In genomic region chr13:51825165-51825592, GRCh38 we compare ENCODE assay signal across 11 cellular contexts. TPM values are rescaled to one million over a fixed set of nuclear protein-coding genes. Genes with fewer than 3 reads are reported as not detected.
DNase-seq lines count a peak whose midpoint lies in the region; ATAC-seq and TF ChIP-seq lines count a peak whose summit lies in the region.
"Had no signal": no experiment of that assay in that cellular context is flagged by ENCODE, and none has a peak within 500 bp of the region (broad histone marks: within the 10 kb centered on the region; RNA-seq: fewer than 3 reads in every experiment).

No MANE protein-coding gene starts in this region.

- H3K27me3 Mint-ChIP-seq in activated naive CD4-positive, alpha-beta T cell treated with anti-CD3 and anti-CD28 coated beads, Interleukin-2, amount 50 U/mL, for 24 hours: no peaks in the 10 kb centered on the region
- no peaks in the 10 kb centered on the region for H3K27me3 Mint-ChIP-seq in T-cell

- H3K36me3 Mint-ChIP-seq in activated naive CD4-positive, alpha-beta T cell treated with anti-CD3 and anti-CD28 coated beads, Interleukin-2, amount 50 U/mL, for 24 hours: no peaks in the 10 kb centered on the region
- H3K36me3 Mint-ChIP-seq in T-cell: no peaks in the 10 kb centered on the region

- POLR2A ChIA-PET in T-cell (lab: Charles Lee): interaction anchor here (1.0 to 1.7 kb wide), 4 partner anchors 9 to 372 kb away, joined by 3 to 13 read pairs (median 5); partner anchors contain the start of gene INTS6 (in 1 of the 2)

- H3K4me1 ChIP-seq in upper lobe of left lung (peaks cover 0 to 33% (median 13%) of the 10 kb centered on the region in 4 donors), ascending aorta (no peaks in the 10 kb centered on the region)

- peak overlapping the region; percentile 49 to 82 (median 68) for H3K27ac ChIP-seq in upper lobe of left lung
- H3K27ac ChIP-seq in ascending aorta: no peak overlapping the region
- H3K27ac ChIP-seq: VCaP had no signal

- ATAC-seq in T-cell (replicated peaks in 1 of 4) (peak; percentile 71 to 73 (median 73)), upper lobe of left lung (ENCODE audit: low FRiP score in 2 of 2) (peak in 1 of 2 donors; percentile 41), HG03039 (IDR thresholded peaks at IDR 0.05; ENCODE audit: unreplicated experiment) (no peak)

- no peaks in the 10 kb centered on the region for H3K9me3 Mint-ChIP-seq in activated naive CD4-positive, alpha-beta T cell treated with anti-CD3 and anti-CD28 coated beads, Interleukin-2, amount 50 U/mL, for 24 hours
- H3K9me3 Mint-ChIP-seq in T-cell: no peaks in the 10 kb centered on the region
- H3K9me3 Mint-ChIP-seq: dendritic cell treated with granulocyte-macrophage colony-stimulating factor and Interleukin-4, amounts not matched to agents 40 ng/mL and 50 ng/mL, for 4 days had no signal

- intact Hi-C loops in ascending aorta (cut with DNase I): no loop called here

- peaks cover 94% of the 10 kb centered on the region for H3K4me1 Mint-ChIP-seq in activated naive CD4-positive, alpha-beta T cell treated with anti-CD3 and anti-CD28 coated beads, Interleukin-2, amount 50 U/mL, for 24 hours
- H3K4me1 Mint-ChIP-seq in T-cell: peaks cover 86 to 97% (median 92%) of the 10 kb centered on the region in 3 donors

- CTCF ChIA-PET in T-cell (lab: Charles Lee): interaction anchor here (1.1 to 5.2 kb wide), 4 partner anchors 9 to 25 kb away, joined by 3 to 59 read pairs (median 24); no protein-coding TSS in a partner anchor

- H3K27ac Mint-ChIP-seq in activated naive CD4-positive, alpha-beta T cell treated with anti-CD3 and anti-CD28 coated beads, Interleukin-2, amount 50 U/mL, for 24 hours: peak overlapping the region; percentile 99
- peak overlapping the region; percentile 94 to 96 for H3K27ac Mint-ChIP-seq in T-cell
- H3K27ac Mint-ChIP-seq: dendritic cell treated with granulocyte-macrophage colony-stimulating factor and Interleukin-4, amounts not matched to agents 40 ng/mL and 50 ng/mL, for 4 days had no signal

- 34 to 39% methylated on average over 2 of the region's 2 CpGs for WGBS in upper lobe of left lung, 2 donors

- no peaks in the 10 kb centered on the region for H3K27me3 ChIP-seq in upper lobe of left lung
- no peaks in the 10 kb centered on the region for H3K27me3 ChIP-seq in ascending aorta

- H3K9me3 ChIP-seq in upper lobe of left lung (no peaks in the 10 kb centered on the region), ascending aorta (no peaks in the 10 kb centered on the region)

- peak overlapping the region; percentile 89 for H3K4me3 Mint-ChIP-seq in activated naive CD4-positive, alpha-beta T cell treated with anti-CD3 and anti-CD28 coated beads, Interleukin-2, amount 50 U/mL, for 24 hours
- peak overlapping the region; percentile 84 to 91 (median 91) for H3K4me3 Mint-ChIP-seq in T-cell
- H3K4me3 Mint-ChIP-seq: dendritic cell treated with granulocyte-macrophage colony-stimulating factor and Interleukin-4, amounts not matched to agents 40 ng/mL and 50 ng/mL, for 4 days had no signal

- H3K36me3 ChIP-seq in upper lobe of left lung (no peaks in the 10 kb centered on the region), ascending aorta (no peaks in the 10 kb centered on the region)

- TF ChIP-seq CTCF in fibroblast of villous mesenchyme (IDR thresholded peaks at IDR 0.05; ENCODE audit: insufficient read depth, low read depth, low read length) (no peak), upper lobe of left lung (IDR thresholded peaks at IDR 0.05) (no peak), ascending aorta (IDR thresholded peaks at IDR 0.05) (no peak)

- TF ChIP-seq EP300 in upper lobe of left lung (IDR thresholded peaks at IDR 0.05): no peak

- H3K4me3 ChIP-seq in fibroblast of villous mesenchyme (ENCODE audit: low read depth, low read length): no peak overlapping the region
- H3K4me3 ChIP-seq in upper lobe of left lung: no peak overlapping the region
- H3K4me3 ChIP-seq in ascending aorta: no peak overlapping the region

- no peak for DNase-seq in activated naive CD4-positive, alpha-beta T cell (lab: John Stamatoyannopoulos, UW)
- peak in 6 of 34 experiments; percentile 32 to 40 (median 37) for DNase-seq in T-cell
- DNase-seq in fibroblast of villous mesenchyme (ENCODE audit: low read depth): peak; percentile 57
- no peak for DNase-seq in upper lobe of left lung
- no peak for DNase-seq in stimulated activated CD4-positive, alpha-beta T cell treated with anti-CD3 and anti-CD28 coated beads, Interleukin-2, amount 100 ng/mL, for 48 hours
- no peak for DNase-seq in ascending aorta (ENCODE audit: low spot score in 2 of 2)
- DNase-seq: small intestine had no signal

- TF ChIP-seq POLR2A in upper lobe of left lung (IDR thresholded peaks at IDR 0.05): no peak

RNA-seq across cellular contexts. Expression of gene TMEM272, which starts 19.8 kb away (rescaled TPM):
- total RNA-seq in T-cell (1 to 10 TPM; 5.2 to 9.0 (median 8.8) TPM), fibroblast of villous mesenchyme (not detected in 2 replicates), upper lobe of left lung (under 1 TPM in 3 of 6 donors, not detected in 3; 0.13 to 0.44 (median 0.17) TPM), ascending aorta (not detected)

RNA-seq across cellular contexts. Expression of gene DHRS12, which starts 21.2 kb away (rescaled TPM):
- total RNA-seq in T-cell (10 to 100 TPM; 18.1 to 27.8 (median 21.7) TPM), fibroblast of villous mesenchyme (4.3 and 4.5 TPM in 2 replicates), upper lobe of left lung (10 to 100 TPM; 11.7 to 19.1 (median 17.6) TPM), ascending aorta (7.9 TPM)

RNA-seq across cellular contexts. Expression of gene CCDC70, which starts 36.6 kb away (rescaled TPM):
- total RNA-seq in T-cell: not detected
- total RNA-seq in fibroblast of villous mesenchyme: not detected in 2 replicates
- not detected for total RNA-seq in upper lobe of left lung
- not detected for total RNA-seq in ascending aorta

Comparison
In these comparisons a context has a peak if more than half of its experiments do, and no peak if none do; other contexts are left out.
1. H3K27ac ChIP-seq: peak in upper lobe of left lung (4 of 4); none in ascending aorta (0 of 2).